18 cellular contexts compared by ENCODE assay signal in the genomic region with DNA sequence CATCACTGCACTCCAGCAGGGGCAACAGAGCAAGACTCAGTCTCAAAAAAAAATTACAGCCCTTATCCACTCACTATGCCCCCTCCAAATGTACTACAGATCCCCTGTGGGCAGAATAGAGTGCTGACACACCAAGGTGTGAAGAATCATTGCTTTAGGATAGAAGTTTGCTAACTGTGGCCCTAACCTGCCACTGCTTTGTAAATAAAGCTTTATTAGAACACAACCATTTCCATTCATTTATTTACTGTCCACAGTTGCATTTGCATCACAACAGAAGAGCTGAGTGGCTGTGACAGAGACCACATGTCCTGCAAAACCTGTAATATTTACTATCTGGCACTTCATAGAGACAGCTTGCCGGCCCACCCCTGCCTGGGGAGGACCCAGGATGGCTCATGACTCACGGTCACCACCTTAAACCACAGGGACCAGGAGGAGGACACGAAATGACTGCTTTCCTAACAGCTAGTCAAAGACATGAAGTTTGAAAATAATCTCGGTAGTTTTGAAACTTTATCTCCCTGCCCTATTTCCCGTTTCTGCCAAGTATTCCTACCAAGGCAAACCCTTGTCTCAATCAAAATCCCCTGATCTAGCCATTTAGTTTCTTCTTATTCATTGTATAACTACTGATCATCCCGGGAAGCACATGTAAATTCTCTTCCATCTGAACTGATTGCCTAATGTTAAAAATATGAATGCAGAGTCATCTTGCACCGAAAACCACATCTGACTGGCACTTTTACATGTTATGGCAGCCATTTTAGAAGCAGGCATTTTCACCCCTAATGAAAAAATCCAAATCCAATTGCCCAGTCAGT.
DNase-seq lines count a peak whose midpoint lies in the region; ATAC-seq, FAIRE-seq and TF ChIP-seq lines count a peak whose summit lies in the region.
"Had no signal": no experiment of that assay in that cellular context is flagged by ENCODE, and none has a peak within 500 bp of the region (broad histone marks: within the 10 kb centered on the region; RNA-seq: fewer than 3 reads in every experiment).

No MANE protein-coding gene starts in this region.

- H3K27ac ChIP-seq in small intestine (ENCODE audit: low read depth in 1 of 2, low read length in 1 of 2): no peak overlapping the region
- H3K27ac ChIP-seq: BLaER1, Peyer's patch had no signal

- H3K27me3 ChIP-seq in adipocyte (replicated peaks; ENCODE audit: control insufficient read depth, insufficient read depth, low read length) (no peaks in the 10 kb centered on the region), small intestine (ENCODE audit: control insufficient read depth in 2 of 2, insufficient read depth in 2 of 2, low read length in 2 of 2) (no peaks in the 10 kb centered on the region), BE2C (no peaks in the 10 kb centered on the region)
- H3K27me3 ChIP-seq: BLaER1, Peyer's patch had no signal

- H3K9me3 ChIP-seq in adipocyte (ENCODE audit: control insufficient read depth, low read length): no peaks in the 10 kb centered on the region
- H3K9me3 ChIP-seq in small intestine (ENCODE audit: control insufficient read depth, low read depth): no peaks in the 10 kb centered on the region
- no peaks in the 10 kb centered on the region for H3K9me3 ChIP-seq in BE2C
- H3K9me3 ChIP-seq: Peyer's patch had no signal

- TF ChIP-seq CTCF in foreskin fibroblast (IDR thresholded peaks at IDR 0.05; ENCODE audit: low read depth, low read length) (no peak), BE2C (IDR thresholded peaks at IDR 0.05; ENCODE audit: low read depth, low read length) (no peak)

- FAIRE-seq in small intestine (lab: Jason Lieb, UNC): no peak

- DNase-seq in AG08396 (ENCODE audit: low spot score) (peak; percentile 24), HS-27A (ENCODE audit: low read depth) (peak; percentile 19), adipocyte (ENCODE audit: low read depth) (peak; percentile 59), foreskin fibroblast (peak; percentile 45 to 77), small intestine (no peak), BE2C (no peak), SW 1271 (lab: John Stamatoyannopoulos, UW) (no peak)
- DNase-seq: dermis blood vessel endothelial cell; DMS79; glutamatergic neuron; NCI-H1417 treated with DMSO at 0.1 percent for 48 hours; NCI-H510A; Peyer's patch; stimulated activated CD4-positive, alpha-beta T cell treated with anti-CD3 and anti-CD28 coated beads, Interleukin-2, amount 100 ng/mL, for 48 hours; T-helper 9 cell had no signal

- WGBS in small intestine, 3 donors: 67 to 82% (median 70%) methylated on average over 7 of the region's 7 CpGs

- H3K4me3 ChIP-seq in adipocyte (ENCODE audit: low read length) (peak overlapping the region; percentile 30), foreskin fibroblast (ENCODE audit: low read depth in 1 of 2, low read length in 2 of 2) (no peak overlapping the region), small intestine (ENCODE audit: low read depth in 1 of 2, low read length in 2 of 2) (no peak overlapping the region), BE2C (ENCODE audit: low read depth, low read length) (no peak overlapping the region)
- H3K4me3 ChIP-seq: BLaER1, Peyer's patch had no signal

- H3K4me1 ChIP-seq in adipocyte (ENCODE audit: control insufficient read depth, insufficient read depth, low read length) (peaks cover 34% of the 10 kb centered on the region), small intestine (ENCODE audit: control insufficient read depth in 2 of 2, insufficient read depth in 1 of 2, low read depth in 1 of 2, low read length in 1 of 2) (no peaks in the 10 kb centered on the region), BE2C (peaks cover 12% of the 10 kb centered on the region)
- H3K4me1 ChIP-seq: Peyer's patch had no signal

- ATAC-seq in HG02642 (IDR thresholded peaks at IDR 0.05; ENCODE audit: poor library complexity, unreplicated experiment): no peak
- ATAC-seq: activated naive CD4-positive, alpha-beta T cell treated with anti-CD3 and anti-CD28 coated beads, Interleukin-2, amount 50 U/mL, for 72 hours had no signal

- H3K9ac ChIP-seq in adipocyte (ENCODE audit: low read length): peak overlapping the region; percentile 50
- H3K9ac ChIP-seq: BLaER1 had no signal

- H3K36me3 ChIP-seq in adipocyte (ENCODE audit: control insufficient read depth, insufficient read depth, low read length, severe bottlenecking) (peaks cover 8% of the 10 kb centered on the region), small intestine (ENCODE audit: control insufficient read depth in 2 of 2, insufficient read depth in 2 of 2, low read length in 2 of 2) (no peaks in the 10 kb centered on the region), BE2C (no peaks in the 10 kb centered on the region)
- H3K36me3 ChIP-seq: BLaER1, Peyer's patch had no signal

Comparison
In these comparisons a context has a peak if more than half of its experiments do, and no peak if none do; other contexts are left out.
1. DNase-seq: peak in AG08396 (single experiment), HS-27A (single experiment), adipocyte (single experiment) and foreskin fibroblast (2 of 2); none in small intestine (single experiment), BE2C (single experiment) and SW 1271 (0 of 2).